1 cellular context compared by ENCODE assay signal in genomic region chr4:142278663-142279062, GRCh38.
TF ChIP-seq lines count a peak whose summit lies in the region.

No MANE protein-coding gene starts in this region.

TF ChIP-seq in H1, 55 proteins besides CTCF, POLR2A, EP300 and RAD21 (continued from another document):
- TF ChIP-seq USF2 (IDR thresholded peaks at IDR 0.05; ENCODE audit: low read length), result no peak
- TF ChIP-seq BACH1 (IDR thresholded peaks at IDR 0.05; ENCODE audit: low read length), result no peak
